26 cellular contexts compared by ENCODE assay signal in the genomic region with DNA sequence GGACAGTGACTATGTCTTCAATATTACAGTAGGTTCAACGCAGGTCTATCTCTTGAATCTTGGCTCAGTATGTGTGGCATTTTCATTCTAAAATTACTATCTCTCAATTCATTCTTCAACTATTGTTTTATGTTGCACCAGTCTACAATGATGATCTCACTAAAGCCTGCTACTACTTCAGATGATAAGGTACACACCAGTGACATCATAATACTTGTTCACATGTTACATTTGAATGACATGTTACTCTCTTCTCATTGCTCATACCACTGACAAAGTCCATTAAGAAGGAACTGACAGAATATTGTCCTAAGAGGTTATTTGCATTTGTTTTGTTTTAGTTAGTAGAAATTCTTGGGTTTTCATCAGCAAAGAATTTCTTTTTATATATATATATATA.
"Had no signal": no experiment of that assay in that cellular context is flagged by ENCODE, and none has a peak within 500 bp of the region (broad histone marks: within the 10 kb centered on the region; RNA-seq: fewer than 3 reads in every experiment).

No MANE protein-coding gene starts in this region.

- H3K27me3 ChIP-seq: stomach, suprapubic skin, testis, thyroid gland, tibial artery, tibial nerve, transverse colon, upper lobe of left lung, upper lobe of right lung, uterus, vagina had no signal

- H3K4me1 ChIP-seq: stomach, suprapubic skin, testis, thyroid gland, tibial artery, tibial nerve, transverse colon, upper lobe of left lung, upper lobe of right lung, uterus, vagina had no signal

- H3K36me3 ChIP-seq: stomach, suprapubic skin, thoracic aorta, thyroid gland, tibial artery, tibial nerve, transverse colon, upper lobe of left lung, upper lobe of right lung, uterus, vagina had no signal

- H3K4me3 ChIP-seq: stomach, suprapubic skin, testis, thoracic aorta, thyroid gland, tibial artery, tibial nerve, transverse colon, upper lobe of left lung, upper lobe of right lung, uterus, vagina had no signal

- FAIRE-seq: urothelium cell line had no signal

- ATAC-seq: stimulated activated effector memory CD8-positive, alpha-beta T cell treated with anti-CD3 and anti-CD28 coated beads, Interleukin-12 subunit alpha, Interleukin-12 subunit beta, amount 100 ng/mL, for 72 hours; stimulated activated memory B cell treated with anti-CD40 and anti-IgM and Interleukin-4, amounts not matched to agents 10 μg/mL and 1 μg/mL and 100 μg/mL, for 72 hours; stimulated activated naive B cell treated with anti-CD40 and anti-IgM and Interleukin-4, amounts not matched to agents 10 μg/mL and 1 μg/mL and 100 μg/mL, for 72 hours; stimulated activated naive CD8-positive, alpha-beta T cell treated with anti-CD3 and anti-CD28 coated beads, Interleukin-15, amount 100 ng/mL, for 72 hours; stimulated activated naive CD8-positive, alpha-beta T cell treated with anti-CD3 and anti-CD28 coated beads, Interleukin-15, Interleukin-2, amounts not matched to agents 100 U/mL and 50 U/mL, for 24 hours; upper lobe of right lung had no signal

- H3K27ac ChIP-seq: stomach, suprapubic skin, testis, thoracic aorta, thyroid gland, tibial artery, tibial nerve, transverse colon, upper lobe of left lung, upper lobe of right lung, uterus, vagina had no signal

- DNase-seq: stimulated activated CD4-positive, alpha-beta T cell treated with anti-CD3 and anti-CD28 coated beads, Interleukin-2, amount 100 ng/mL, for 48 hours; stimulated activated CD4-positive, alpha-beta T cell treated with anti-CD3 and anti-CD28 coated beads, Interleukin-4, amount 100 ng/mL, for 1 hour; stimulated activated CD4-positive, alpha-beta T cell treated with anti-CD3 and anti-CD28 coated beads, Interleukin-4, amount 100 ng/mL, for 24 hours; stimulated activated CD4-positive, alpha-beta T cell treated with anti-CD3 and anti-CD28 coated beads, Interleukin-4, amount 100 ng/mL, for 4 hours; stimulated activated CD8-positive, alpha-beta memory T cell treated with anti-CD3 and anti-CD28 coated beads, Interleukin-4, amount 100 ng/mL, for 48 hours; stimulated activated naive B cell treated with anti-CD40 and anti-IgM and Interleukin-4, amounts not matched to agents 10 μg/mL and 1 μg/mL and 100 μg/mL, for 72 hours; stimulated activated naive CD4-positive, alpha-beta T cell; stimulated activated naive CD4-positive, alpha-beta T cell treated with Interleukin-2 at 50 U/mL for 16 hours; stimulated activated naive CD8-positive, alpha-beta T cell treated with anti-CD3 and anti-CD28 coated beads, Interleukin-15, amount 100 ng/mL, for 72 hours; stimulated activated naive CD8-positive, alpha-beta T cell treated with anti-CD3 and anti-CD28 coated beads, Interleukin-15, Interleukin-2, amounts not matched to agents 100 U/mL and 50 U/mL, for 24 hours; stomach; substantia nigra; testis; thyroid gland; tibial artery; transverse colon; upper lobe of left lung; upper lobe of right lung; uterus had no signal

- H3K9me3 ChIP-seq: testis, thyroid gland, tibial artery, upper lobe of right lung, uterus, vagina had no signal
